Comparison of ENCODE assay signal across 8 cellular contexts in the genomic region with DNA sequence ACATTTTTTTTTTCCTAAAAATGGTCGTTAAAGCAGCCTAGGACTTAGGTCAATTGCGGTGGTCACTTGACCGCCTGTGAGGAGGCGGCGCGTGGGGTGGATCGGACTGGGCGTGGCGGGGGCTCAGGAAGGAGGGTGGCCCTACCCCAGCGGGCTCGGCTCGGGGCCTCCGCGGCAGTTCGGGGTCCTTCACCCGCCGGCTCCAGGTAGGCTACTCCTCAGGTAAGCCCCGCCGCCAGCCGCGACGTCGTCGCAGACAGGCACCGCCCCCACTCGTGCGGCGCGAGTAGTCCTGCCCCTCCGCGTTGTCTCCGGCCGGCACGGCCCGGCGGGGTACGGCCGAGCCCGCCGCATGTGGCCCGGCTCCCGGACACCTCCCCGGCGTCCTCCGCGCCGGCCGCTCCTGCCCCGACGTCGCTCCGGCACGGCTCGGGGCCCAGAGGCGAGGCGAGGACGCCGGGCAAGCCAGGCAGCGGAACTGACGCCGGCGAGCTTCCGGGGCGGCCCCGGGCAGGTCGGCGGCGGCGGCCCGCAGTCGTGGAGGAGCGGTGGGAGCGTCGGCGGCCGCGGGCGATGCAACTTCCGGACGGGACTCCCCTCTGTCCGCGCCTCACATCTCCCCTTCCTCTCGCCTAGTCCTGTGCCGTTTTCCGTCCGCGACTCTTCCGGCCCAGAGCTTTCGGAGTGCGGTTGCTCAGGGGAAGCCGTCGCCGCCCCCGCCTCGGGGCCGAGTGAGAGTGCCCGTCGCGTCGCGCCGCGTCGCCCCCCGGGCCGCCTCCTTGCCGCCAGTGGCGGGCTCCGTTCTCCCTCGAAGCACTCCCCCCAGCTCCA.
DNase-seq lines count a peak whose midpoint lies in the region; ATAC-seq and TF ChIP-seq lines count a peak whose summit lies in the region.

A gene (plus strand): TSS at position 513 of the 831 bp plus-strand sequence. CDS start 322 bp downstream, outside the sequence.

- TF ChIP-seq CTCF in AG09309 (IDR thresholded peaks at IDR 0.05; ENCODE audit: control insufficient read depth, insufficient read depth, low read depth, low read length, missing control alignments): no peak

- no peak for DNase-seq in AG09309 (ENCODE audit: low read depth)
- peak; percentile 72 for DNase-seq in NCI-H345 treated with DMSO at 0.1 percent for 48 hours (lab: John Stamatoyannopoulos, UW; ENCODE audit: unreplicated experiment)
- peak; percentile 88 for DNase-seq in central memory CD4-positive, alpha-beta T cell
- DNase-seq in islet precursor cell: peak; percentile 91
- peak; percentile 82 for DNase-seq in stimulated activated CD4-positive, alpha-beta T cell treated with anti-CD3 and anti-CD28 coated beads, Interleukin-12 subunit alpha, Interleukin-12 subunit beta, amount 100 ng/mL, for 4 hours

- peak within 1 kb of the TSS; percentile 61 for H3K4me3 ChIP-seq in AG09309 (ENCODE audit: control insufficient read depth, low read depth, low read length)

- ATAC-seq in GM19043 (IDR thresholded peaks at IDR 0.05; ENCODE audit: low read depth, unreplicated experiment) (peak; percentile 74), HG03342 (IDR thresholded peaks at IDR 0.05; ENCODE audit: unreplicated experiment) (peak; percentile 76)
- ATAC-seq in activated CD4-positive, CD25-positive, alpha-beta regulatory T cell treated with anti-CD3 and anti-CD28 coated beads, Interleukin-2, amount 50 U/mL, for 24 hours: peak; percentile 94 to 95
